ENCODE assay signal across 1 cellular context in the genomic region with DNA sequence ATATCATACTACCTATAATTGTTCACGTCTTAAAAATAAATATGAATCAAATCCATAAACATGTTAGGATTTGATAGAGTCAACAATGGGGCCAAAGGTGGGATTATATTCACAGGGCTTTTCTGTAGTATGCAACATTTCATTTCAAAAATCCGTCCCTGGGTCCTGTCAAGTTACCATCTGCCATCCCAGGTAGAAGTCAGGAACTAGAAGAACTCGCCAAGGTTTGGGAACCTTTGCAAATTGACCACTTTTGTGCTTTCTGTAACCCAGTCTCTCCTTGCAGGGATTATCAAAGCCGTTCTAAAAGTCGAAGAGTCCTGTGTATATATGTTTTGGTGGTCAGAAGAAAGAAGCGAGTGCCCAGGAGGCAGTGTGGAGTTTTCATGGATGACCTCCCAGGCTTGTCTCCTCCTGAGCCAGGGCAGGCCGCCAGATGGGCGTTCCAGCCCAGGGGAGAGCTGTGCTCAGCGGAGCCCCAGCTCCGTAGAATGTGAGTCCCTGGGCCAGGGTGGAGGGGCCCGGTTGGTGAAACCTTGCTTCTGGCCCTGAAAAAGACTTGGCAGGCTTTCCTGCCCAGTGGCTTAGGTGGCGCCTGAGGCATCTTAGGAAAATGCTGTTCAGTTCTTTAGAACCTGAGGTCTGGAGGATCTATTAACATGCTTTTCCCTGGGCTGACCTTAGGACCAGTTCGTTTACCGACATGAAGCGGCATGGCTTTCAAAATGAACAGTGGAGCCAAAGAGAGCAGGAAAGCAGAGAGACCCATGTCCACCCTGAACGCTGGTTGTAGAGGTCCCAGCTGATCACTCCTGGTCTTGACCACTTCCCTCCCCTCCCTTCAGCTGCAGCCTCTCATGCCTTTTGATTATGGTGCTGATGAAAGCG.
TF ChIP-seq lines count a peak whose summit lies in the region.

No MANE protein-coding gene starts in this region.

TF ChIP-seq in K562, 482 proteins besides CTCF, POLR2A, EP300 and RAD21 (continued from another document):
- TF ChIP-seq, protein P1, sequence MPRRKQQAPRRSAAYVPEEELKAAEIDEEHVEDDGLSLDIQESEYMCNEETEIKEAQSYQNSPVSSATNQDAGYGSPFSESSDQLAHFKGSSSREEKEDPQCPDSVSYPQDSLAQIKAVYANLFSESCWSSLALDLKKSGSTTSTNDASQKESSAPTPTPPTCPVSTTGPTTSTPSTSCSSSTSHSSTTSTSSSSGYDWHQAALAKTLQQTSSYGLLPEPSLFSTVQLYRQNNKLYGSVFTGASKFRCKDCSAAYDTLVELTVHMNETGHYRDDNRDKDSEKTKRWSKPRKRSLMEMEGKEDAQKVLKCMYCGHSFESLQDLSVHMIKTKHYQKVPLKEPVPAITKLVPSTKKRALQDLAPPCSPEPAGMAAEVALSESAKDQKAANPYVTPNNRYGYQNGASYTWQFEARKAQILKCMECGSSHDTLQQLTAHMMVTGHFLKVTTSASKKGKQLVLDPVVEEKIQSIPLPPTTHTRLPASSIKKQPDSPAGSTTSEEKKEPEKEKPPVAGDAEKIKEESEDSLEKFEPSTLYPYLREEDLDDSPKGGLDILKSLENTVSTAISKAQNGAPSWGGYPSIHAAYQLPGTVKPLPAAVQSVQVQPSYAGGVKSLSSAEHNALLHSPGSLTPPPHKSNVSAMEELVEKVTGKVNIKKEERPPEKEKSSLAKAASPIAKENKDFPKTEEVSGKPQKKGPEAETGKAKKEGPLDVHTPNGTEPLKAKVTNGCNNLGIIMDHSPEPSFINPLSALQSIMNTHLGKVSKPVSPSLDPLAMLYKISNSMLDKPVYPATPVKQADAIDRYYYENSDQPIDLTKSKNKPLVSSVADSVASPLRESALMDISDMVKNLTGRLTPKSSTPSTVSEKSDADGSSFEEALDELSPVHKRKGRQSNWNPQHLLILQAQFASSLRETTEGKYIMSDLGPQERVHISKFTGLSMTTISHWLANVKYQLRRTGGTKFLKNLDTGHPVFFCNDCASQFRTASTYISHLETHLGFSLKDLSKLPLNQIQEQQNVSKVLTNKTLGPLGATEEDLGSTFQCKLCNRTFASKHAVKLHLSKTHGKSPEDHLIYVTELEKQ (CRISPR knock-in tag; IDR thresholded peaks at IDR 0.05), result no peak
- TF ChIP-seq ILF3 (IDR thresholded peaks at IDR 0.05; ENCODE audit: borderline replicate concordance), result no peak
- TF ChIP-seq TAF1 (IDR thresholded peaks at IDR 0.05; ENCODE audit: control insufficient read depth, extremely low read depth, insufficient read depth, low read length, severe bottlenecking), result no peak
- no peak for TF ChIP-seq PHTF2 (CRISPR knock-in tag; IDR thresholded peaks at IDR 0.05)
- TF ChIP-seq, protein P2, sequence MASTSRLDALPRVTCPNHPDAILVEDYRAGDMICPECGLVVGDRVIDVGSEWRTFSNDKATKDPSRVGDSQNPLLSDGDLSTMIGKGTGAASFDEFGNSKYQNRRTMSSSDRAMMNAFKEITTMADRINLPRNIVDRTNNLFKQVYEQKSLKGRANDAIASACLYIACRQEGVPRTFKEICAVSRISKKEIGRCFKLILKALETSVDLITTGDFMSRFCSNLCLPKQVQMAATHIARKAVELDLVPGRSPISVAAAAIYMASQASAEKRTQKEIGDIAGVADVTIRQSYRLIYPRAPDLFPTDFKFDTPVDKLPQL (IDR thresholded peaks at IDR 0.05; ENCODE audit: extremely low read depth, insufficient read length), result no peak
- no peak for TF ChIP-seq POU5F1 (IDR thresholded peaks at IDR 0.05; ENCODE audit: borderline replicate concordance, low read depth, low read length, partially characterized antibody)
